In the genomic region with DNA sequence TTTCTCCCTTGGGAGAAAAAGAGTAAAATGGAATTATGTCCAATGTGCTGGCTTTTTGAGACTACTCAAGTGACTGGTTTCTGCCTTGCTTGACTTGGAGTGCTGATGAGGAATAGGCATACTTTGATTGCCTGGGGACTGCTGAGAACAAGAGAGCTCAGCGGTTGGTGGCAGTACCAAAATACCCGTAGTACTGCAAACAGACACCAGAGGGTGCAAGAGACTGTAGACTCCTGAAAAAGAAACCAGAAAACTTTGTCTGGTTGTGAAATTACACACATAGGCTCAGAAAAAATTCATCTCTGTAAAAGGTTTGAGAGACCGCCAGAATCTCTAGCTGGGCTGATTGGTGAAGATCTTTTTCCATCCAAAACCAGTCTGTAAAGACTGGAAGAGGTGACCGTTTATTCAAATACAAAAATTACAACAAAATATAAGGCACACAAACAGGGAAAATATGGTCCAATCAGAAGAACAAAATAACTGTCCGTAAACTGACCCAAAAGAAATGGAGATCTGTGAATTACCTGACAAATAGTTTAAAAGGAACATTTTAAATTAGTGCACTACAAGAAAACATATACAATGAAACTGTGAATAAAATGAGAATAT, we compare ENCODE assay signal across 8 cellular contexts. TPM values are rescaled to one million over a fixed set of nuclear protein-coding genes. Genes with fewer than 3 reads are reported as not detected.
DNase-seq lines count a peak whose midpoint lies in the region; ATAC-seq and TF ChIP-seq lines count a peak whose summit lies in the region.

No MANE protein-coding gene starts in this region.

- H3K9me2 ChIP-seq in OCI-LY1 (ENCODE audit: low read depth, low read length): no peaks in the 10 kb centered on the region

- H3K4me3 ChIP-seq in OCI-LY1 (ENCODE audit: low read depth, low read length, poor library complexity, severe bottlenecking): no peak overlapping the region
- H3K4me3 ChIP-seq in right cardiac atrium (ENCODE audit: low read length): no peak overlapping the region

- peaks cover 20% of the 10 kb centered on the region for H3K27me3 Mint-ChIP-seq in activated naive CD4-positive, alpha-beta T cell treated with anti-CD3 and anti-CD28 coated beads for 36 hours (ENCODE audit: low read depth)

- peak; percentile 97 for ATAC-seq in GM21381 (IDR thresholded peaks at IDR 0.05; ENCODE audit: unreplicated experiment)
- peak; percentile 98 for ATAC-seq in HG03565 (IDR thresholded peaks at IDR 0.05; ENCODE audit: unreplicated experiment)
- peak in 1 of 2 donors; percentile 40 for ATAC-seq in right cardiac atrium

- no peak overlapping the region for H3K4me2 ChIP-seq in OCI-LY1 (ENCODE audit: low read length)

- H3K36me3 Mint-ChIP-seq in activated naive CD4-positive, alpha-beta T cell treated with anti-CD3 and anti-CD28 coated beads for 36 hours (ENCODE audit: low read depth): no peaks in the 10 kb centered on the region

- 54% methylated on average over 5 of the region's 5 CpGs for WGBS in right cardiac atrium

- H3K27ac ChIP-seq in OCI-LY1 (ENCODE audit: low read depth, low read length, poor library complexity, severe bottlenecking) (no peak overlapping the region), right cardiac atrium (ENCODE audit: low read length) (no peak overlapping the region)

- H2AFZ ChIP-seq in OCI-LY1 (ENCODE audit: low read length): no peak overlapping the region

- no peaks in the 10 kb centered on the region for H3K9me3 ChIP-seq in OCI-LY1 (ENCODE audit: low read length)
- H3K9me3 ChIP-seq in right cardiac atrium (ENCODE audit: control insufficient read depth, low read length): no peaks in the 10 kb centered on the region

- TF ChIP-seq CTCF in OCI-LY1 (IDR thresholded peaks at IDR 0.05; ENCODE audit: low read length): peak; percentile 74

- H3K9ac ChIP-seq in OCI-LY1 (ENCODE audit: low read length): no peak overlapping the region

- no peaks in the 10 kb centered on the region for H4K20me1 ChIP-seq in OCI-LY1 (ENCODE audit: insufficient read depth, low read length)

- H3K9me3 Mint-ChIP-seq in activated naive CD4-positive, alpha-beta T cell treated with anti-CD3 and anti-CD28 coated beads for 36 hours: peaks cover 7% of the 10 kb centered on the region

- no peak overlapping the region for H3K4me3 Mint-ChIP-seq in activated naive CD4-positive, alpha-beta T cell treated with anti-CD3 and anti-CD28 coated beads for 36 hours

- no peaks in the 10 kb centered on the region for H3K36me3 ChIP-seq in OCI-LY1 (ENCODE audit: insufficient read depth, low read length)

- no peaks in the 10 kb centered on the region for H3F3A ChIP-seq in OCI-LY1 (ENCODE audit: insufficient read depth, low read length)

- H3K4me1 ChIP-seq in OCI-LY1 (ENCODE audit: insufficient read depth, low read length, severe bottlenecking): no peaks in the 10 kb centered on the region
- no peaks in the 10 kb centered on the region for H3K4me1 ChIP-seq in right cardiac atrium (ENCODE audit: control insufficient read depth, insufficient read depth, low read length)

- intact Hi-C loops in activated naive CD4-positive, alpha-beta T cell treated with anti-CD3 and anti-CD28 coated beads for 36 hours (cut with micrococcal nuclease): loop anchor here (1.0 to 10.0 kb wide), 4 partner anchors 110 to 1091 kb away; no protein-coding TSS in a partner anchor
- intact Hi-C loops in right cardiac atrium (cut with DNase I): no loop called here

- DNase-seq in G401 (ENCODE audit: low spot score) (peak; percentile 12), right cardiac atrium (peak in 2 of 3 donors; percentile 10 to 29), GM19238 (ENCODE audit: insufficient read length, low spot score) (no peak)
- peak; percentile 71 for DNase-seq in activated naive CD4-positive, alpha-beta T cell treated with anti-CD3 and anti-CD28 coated beads for 36 hours
- DNase-seq in stimulated activated CD4-positive, alpha-beta T cell treated with anti-CD3 and anti-CD28 coated beads, Interleukin-12 subunit alpha, Interleukin-12 subunit beta, amount 100 ng/mL, for 4 hours: peak; percentile 23

- H3K27ac Mint-ChIP-seq in activated naive CD4-positive, alpha-beta T cell treated with anti-CD3 and anti-CD28 coated beads for 36 hours: no peak overlapping the region

- CTCF ChIA-PET in activated naive CD4-positive, alpha-beta T cell treated with anti-CD3 and anti-CD28 coated beads for 36 hours (lab: Charles Lee): interaction anchor here (0.6 to 1.5 kb wide), 12 partner anchors 13 to 1091 kb away, joined by 3 to 4 read pairs (median 3); no protein-coding TSS in a partner anchor

- in situ Hi-C loops in G401 (cut with HindIII; ENCODE audit: low sequenced_read_pairs): no loop called here

- no peaks in the 10 kb centered on the region for H3K4me1 Mint-ChIP-seq in activated naive CD4-positive, alpha-beta T cell treated with anti-CD3 and anti-CD28 coated beads for 36 hours (ENCODE audit: low read depth)

- no peaks in the 10 kb centered on the region for H3K79me2 ChIP-seq in OCI-LY1 (ENCODE audit: insufficient read depth, low read length)

- no peaks in the 10 kb centered on the region for H3K27me3 ChIP-seq in OCI-LY1 (ENCODE audit: insufficient read depth, low read length)
- no peaks in the 10 kb centered on the region for H3K27me3 ChIP-seq in right cardiac atrium (ENCODE audit: control insufficient read depth, insufficient read depth)

RNA-seq across cellular contexts. Expression of a gene that starts 18.5 kb away (rescaled TPM):
- total RNA-seq in G401 (2014; rRNA removed; shearing (Covaris generic)): 0.25 TPM in 1 of 2 replicates, not detected in the other
- total RNA-seq in activated naive CD4-positive, alpha-beta T cell treated with anti-CD3 and anti-CD28 coated beads for 36 hours: not detected
- total RNA-seq in right cardiac atrium: 10 to 100 TPM; 11.9 to 15.9 (median 14.5) TPM
- polyA plus RNA-seq in right cardiac atrium: 5.2 TPM

Comparison
In these comparisons a context has a peak if more than half of its experiments do, and no peak if none do; other contexts are left out.
1. RNA of a gene that starts 18.5 kb away (total RNA-seq): 11.9 to 15.9 TPM in right cardiac atrium; not detected in activated naive CD4-positive, alpha-beta T cell treated with anti-CD3 and anti-CD28 coated beads for 36 hours and 0.25 TPM in G401; every median in the first group is over 10 times any median in the second.